10 cellular contexts compared by ENCODE assay signal in genomic region chr5:160423025-160423554, GRCh38.
DNase-seq lines count a peak whose midpoint lies in the region; ATAC-seq and TF ChIP-seq lines count a peak whose summit lies in the region.
"Had no signal": no experiment of that assay in that cellular context is flagged by ENCODE, and none has a peak within 500 bp of the region (broad histone marks: within the 10 kb centered on the region; RNA-seq: fewer than 3 reads in every experiment).

No MANE protein-coding gene starts in this region.

- TF ChIP-seq CTCF in brain microvascular endothelial cell (IDR thresholded peaks at IDR 0.05; ENCODE audit: low read depth, low read length, missing control alignments) (no peak), retinal pigment epithelial cell (conservative IDR thresholded peaks at IDR 0.05; ENCODE audit: low read depth, low read length) (no peak)

- peak overlapping the region; percentile 67 for H3K27ac Mint-ChIP-seq in T-helper 1 cell treated with Interleukin-12 subunit alpha and Interleukin-12 subunit beta and Interleukin-4 antibody, amounts not matched to agents 30 μg/mL and 1 μg/mL, for 36 hours

- peaks cover 58% of the 10 kb centered on the region for H3K4me1 Mint-ChIP-seq in T-helper 1 cell treated with Interleukin-12 subunit alpha and Interleukin-12 subunit beta and Interleukin-4 antibody, amounts not matched to agents 30 μg/mL and 1 μg/mL, for 36 hours (ENCODE audit: low read depth)

- peaks cover 7% of the 10 kb centered on the region for H3K36me3 ChIP-seq in brain microvascular endothelial cell (replicated peaks)

- H3K27ac ChIP-seq in brain microvascular endothelial cell, result no peak overlapping the region

- no peaks in the 10 kb centered on the region for H3K27me3 Mint-ChIP-seq in T-helper 1 cell treated with Interleukin-12 subunit alpha and Interleukin-12 subunit beta and Interleukin-4 antibody, amounts not matched to agents 30 μg/mL and 1 μg/mL, for 36 hours (ENCODE audit: low read depth)

- no peaks in the 10 kb centered on the region for H3K9me3 Mint-ChIP-seq in T-helper 1 cell treated with Interleukin-12 subunit alpha and Interleukin-12 subunit beta and Interleukin-4 antibody, amounts not matched to agents 30 μg/mL and 1 μg/mL, for 36 hours
- H3K9me3 Mint-ChIP-seq: CD14-positive monocyte had no signal

- in situ Hi-C loops in brain microvascular endothelial cell (cut with HindIII; ENCODE audit: low pct_ligation_motif_present, low sequenced_read_pairs), result no loop called here

- H3K4me3 ChIP-seq in brain microvascular endothelial cell (ENCODE audit: low read depth, low read length), result peak overlapping the region; percentile 74
- H3K4me3 ChIP-seq in retinal pigment epithelial cell (ENCODE audit: low read length), result peak overlapping the region; percentile 71
- H3K4me3 ChIP-seq: lung had no signal

- H3K36me3 Mint-ChIP-seq in T-helper 1 cell treated with Interleukin-12 subunit alpha and Interleukin-12 subunit beta and Interleukin-4 antibody, amounts not matched to agents 30 μg/mL and 1 μg/mL, for 36 hours (ENCODE audit: low read depth), result peaks cover 23% of the 10 kb centered on the region

- H3K4me3 Mint-ChIP-seq in T-helper 1 cell treated with Interleukin-12 subunit alpha and Interleukin-12 subunit beta and Interleukin-4 antibody, amounts not matched to agents 30 μg/mL and 1 μg/mL, for 36 hours, result peak overlapping the region; percentile 92

- no peaks in the 10 kb centered on the region for H3K27me3 ChIP-seq in brain microvascular endothelial cell (replicated peaks)

- DNase-seq in T-helper 1 cell (no peak), NCI-H2029 (lab: John Stamatoyannopoulos, UW) (peak; percentile 31), brain microvascular endothelial cell (no peak), retinal pigment epithelial cell (ENCODE audit: low read depth) (no peak), superior temporal gyrus (ENCODE audit: extremely low spot score) (no peak)

- ATAC-seq in HG03039 (IDR thresholded peaks at IDR 0.05; ENCODE audit: unreplicated experiment) (no peak), HG02938 (IDR thresholded peaks at IDR 0.05; ENCODE audit: unreplicated experiment) (no peak)
